ENCODE assay signal across 21 cellular contexts in the genomic region with DNA sequence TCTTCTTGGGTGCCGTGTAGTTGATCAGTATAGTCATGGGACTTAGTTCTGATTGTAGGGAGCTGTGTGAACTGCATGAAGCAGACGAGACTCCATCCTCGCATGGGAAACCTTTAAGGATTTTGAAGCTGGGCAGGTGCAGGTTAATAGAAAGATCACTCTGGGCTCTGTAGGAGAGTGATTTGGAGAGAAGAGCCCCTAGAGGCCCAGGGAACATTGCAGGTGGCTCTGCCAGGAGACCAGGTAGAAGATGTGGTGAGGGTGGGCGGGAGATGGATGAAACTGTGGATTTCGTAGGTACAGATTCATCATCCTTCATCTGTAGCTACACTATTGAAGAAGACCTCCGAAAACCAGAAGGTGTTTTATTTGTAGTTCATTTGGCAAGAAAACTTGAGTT. TPM values are rescaled to one million over a fixed set of nuclear protein-coding genes. Genes with fewer than 3 reads are reported as not detected.
DNase-seq lines count a peak whose midpoint lies in the region; ATAC-seq and TF ChIP-seq lines count a peak whose summit lies in the region.
"Had no signal": no experiment of that assay in that cellular context is flagged by ENCODE, and none has a peak within 500 bp of the region (broad histone marks: within the 10 kb centered on the region; RNA-seq: fewer than 3 reads in every experiment).

No MANE protein-coding gene starts in this region.

- H2AFZ ChIP-seq in GM23338, result no peak overlapping the region

- H3F3A ChIP-seq in GM23338 (replicated peaks; ENCODE audit: low read depth), result no peaks in the 10 kb centered on the region

- no peaks in the 10 kb centered on the region for H3K9me2 ChIP-seq in GM23338 (ENCODE audit: insufficient read depth)

- WGBS in right cardiac atrium, result 94% methylated on average over 6 of the region's 6 CpGs

- H3K27me3 ChIP-seq in GM23338 (ENCODE audit: insufficient read depth), result no peaks in the 10 kb centered on the region
- H3K27me3 ChIP-seq in right cardiac atrium (ENCODE audit: control insufficient read depth, insufficient read depth), result no peaks in the 10 kb centered on the region
- H3K27me3 ChIP-seq: ascending aorta had no signal

- H3K4me2 ChIP-seq in GM23338, result no peak overlapping the region

- H3K36me3 Mint-ChIP-seq in CD14-positive monocyte (peaks cover 3 to 6% of the 10 kb centered on the region in 2 donors), GM23338 (ENCODE audit: low read depth) (no peaks in the 10 kb centered on the region)
- peaks cover 9% of the 10 kb centered on the region for H3K36me3 Mint-ChIP-seq in central memory CD8-positive, alpha-beta T cell (ENCODE audit: insufficient read depth)
- H3K36me3 Mint-ChIP-seq in natural killer cell treated with Interleukin-12 subunit alpha and Interleukin-12 subunit beta and Interleukin-15 and Interleukin-18, amount 100 ng/mL, for 72 hours, result no peaks in the 10 kb centered on the region
- H3K36me3 Mint-ChIP-seq: activated naive CD8-positive, alpha-beta T cell; CD8-positive, alpha-beta T cell had no signal

- H3K4me1 Mint-ChIP-seq in CD14-positive monocyte (peaks cover 86% of the 10 kb centered on the region), GM23338 (peaks cover 38% of the 10 kb centered on the region)
- peaks cover 79% of the 10 kb centered on the region for H3K4me1 Mint-ChIP-seq in central memory CD8-positive, alpha-beta T cell
- H3K4me1 Mint-ChIP-seq in natural killer cell treated with Interleukin-12 subunit alpha and Interleukin-12 subunit beta and Interleukin-15 and Interleukin-18, amount 100 ng/mL, for 72 hours (ENCODE audit: low read depth in 2 of 2), result peaks cover 74 to 88% of the 10 kb centered on the region in 2 donors

- H3K9me3 Mint-ChIP-seq in CD14-positive monocyte (no peaks in the 10 kb centered on the region), GM23338 (no peaks in the 10 kb centered on the region; the same call in 2 of the 3 replicates)
- no peaks in the 10 kb centered on the region for H3K9me3 Mint-ChIP-seq in central memory CD8-positive, alpha-beta T cell
- no peaks in the 10 kb centered on the region for H3K9me3 Mint-ChIP-seq in natural killer cell treated with Interleukin-12 subunit alpha and Interleukin-12 subunit beta and Interleukin-15 and Interleukin-18, amount 100 ng/mL, for 72 hours
- H3K9me3 Mint-ChIP-seq: activated T-helper 17 cell treated with anti-CD3 and anti-CD28 coated beads, Interleukin-2, amount 50 U/mL, for 72 hours; CD8-positive, alpha-beta T cell had no signal

- no peak for TF ChIP-seq CTCF in CD14-positive monocyte (IDR thresholded peaks at IDR 0.05)
- TF ChIP-seq CTCF in GM23338 (conservative IDR thresholded peaks at IDR 0.05; ENCODE audit: low read depth in 2 of 2), result 0 out of 4 replicates have a peak, but pooled peaks of 1 of the 2 experiments have one; percentile 26

- peak overlapping the region; percentile 78 to 91 (median 87) for H3K27ac Mint-ChIP-seq in CD14-positive monocyte
- no peak overlapping the region for H3K27ac Mint-ChIP-seq in GM23338
- peak overlapping the region; percentile 55 for H3K27ac Mint-ChIP-seq in central memory CD8-positive, alpha-beta T cell (ENCODE audit: low read depth)
- peak overlapping the region; percentile 30 to 98 for H3K27ac Mint-ChIP-seq in natural killer cell treated with Interleukin-12 subunit alpha and Interleukin-12 subunit beta and Interleukin-15 and Interleukin-18, amount 100 ng/mL, for 72 hours
- H3K27ac Mint-ChIP-seq: activated naive CD8-positive, alpha-beta T cell; activated T-helper 17 cell treated with anti-CD3 and anti-CD28 coated beads, Interleukin-2, amount 50 U/mL, for 72 hours; CD8-positive, alpha-beta T cell had no signal

- peaks cover 90% of the 10 kb centered on the region for H3K79me2 ChIP-seq in GM23338 (replicated peaks; ENCODE audit: insufficient read depth)

- H3K9me3 ChIP-seq in right cardiac atrium (ENCODE audit: control insufficient read depth, low read length), result no peaks in the 10 kb centered on the region
- H3K9me3 ChIP-seq: ascending aorta had no signal

- no peaks in the 10 kb centered on the region; the same call in 1 of the 2 replicates for H4K20me1 ChIP-seq in GM23338 (replicated peaks; ENCODE audit: insufficient read depth)

- H3K27ac ChIP-seq in GM23338 (ENCODE audit: low read depth) (no peak overlapping the region), right cardiac atrium (ENCODE audit: low read length) (no peak overlapping the region)
- H3K27ac ChIP-seq: ascending aorta had no signal

- intact Hi-C loops in CD14-positive monocyte (cut with micrococcal nuclease) (no loop called here), right cardiac atrium (cut with DNase I) (no loop called here)

- DNase-seq in CD14-positive monocyte (ENCODE audit: low spot score) (no peak), GM23338 (ENCODE audit: low spot score) (peak; percentile 47), NCI-H1105 (lab: John Stamatoyannopoulos, UW) (no peak), right cardiac atrium (no peak), NCI-H1930 (lab: John Stamatoyannopoulos, UW) (no peak)
- no peak for DNase-seq in central memory CD8-positive, alpha-beta T cell (ENCODE audit: low spot score in 2 of 2)
- no peak for DNase-seq in natural killer cell treated with Interleukin-12 subunit alpha and Interleukin-12 subunit beta and Interleukin-15 and Interleukin-18, amount 100 ng/mL, for 72 hours (ENCODE audit: low spot score)
- DNase-seq: activated CD4-positive, alpha-beta T cell treated with anti-CD3 and anti-CD28 coated beads, Interleukin-2, amount 50 U/mL, for 1 hour; CD8-positive, alpha-beta T cell; KG1; NCI-H1436 treated with DMSO at 0.1 percent for 48 hours; NCI-H524; NK-92 treated with Interleukin-12 subunit alpha and Interleukin-12 subunit beta, amount 100 ng/mL, for 24 hours; retina; stimulated activated CD4-positive, alpha-beta T cell treated with anti-CD3 and anti-CD28 coated beads, Interleukin-4, amount 100 ng/mL, for 24 hours; stimulated activated naive CD4-positive, alpha-beta T cell treated with Interleukin-2 at 50 U/mL for 16 hours had no signal

- no peaks in the 10 kb centered on the region; the same call in 1 of the 2 replicates for H3K36me3 ChIP-seq in GM23338 (ENCODE audit: insufficient read depth)
- H3K36me3 ChIP-seq: ascending aorta had no signal

- H3K27me3 Mint-ChIP-seq in CD14-positive monocyte (ENCODE audit: low read depth in 3 of 3), result peaks cover 0 to 2% (median 0%) of the 10 kb centered on the region in 3 donors
- H3K27me3 Mint-ChIP-seq in GM23338 (ENCODE audit: insufficient read depth, low read depth, poor library complexity), result no peaks in the 10 kb centered on the region
- H3K27me3 Mint-ChIP-seq in central memory CD8-positive, alpha-beta T cell, result no peaks in the 10 kb centered on the region
- no peaks in the 10 kb centered on the region for H3K27me3 Mint-ChIP-seq in natural killer cell treated with Interleukin-12 subunit alpha and Interleukin-12 subunit beta and Interleukin-15 and Interleukin-18, amount 100 ng/mL, for 72 hours
- H3K27me3 Mint-ChIP-seq: activated naive CD8-positive, alpha-beta T cell; activated T-helper 17 cell treated with anti-CD3 and anti-CD28 coated beads, Interleukin-2, amount 50 U/mL, for 72 hours had no signal

- H3K4me3 Mint-ChIP-seq in CD14-positive monocyte, result no peak overlapping the region
- no peak overlapping the region for H3K4me3 Mint-ChIP-seq in GM23338
- no peak overlapping the region for H3K4me3 Mint-ChIP-seq in central memory CD8-positive, alpha-beta T cell
- H3K4me3 Mint-ChIP-seq in natural killer cell treated with Interleukin-12 subunit alpha and Interleukin-12 subunit beta and Interleukin-15 and Interleukin-18, amount 100 ng/mL, for 72 hours, result no peak overlapping the region
- H3K4me3 Mint-ChIP-seq: activated naive CD8-positive, alpha-beta T cell; activated T-helper 17 cell treated with anti-CD3 and anti-CD28 coated beads, Interleukin-2, amount 50 U/mL, for 72 hours; CD8-positive, alpha-beta T cell had no signal

- H3K4me3 ChIP-seq in GM23338, result no peak overlapping the region
- no peak overlapping the region for H3K4me3 ChIP-seq in right cardiac atrium (ENCODE audit: low read length)
- H3K4me3 ChIP-seq: ascending aorta had no signal

- ATAC-seq in GM23338, result peak; percentile 72
- ATAC-seq in central memory CD8-positive, alpha-beta T cell (replicated peaks; ENCODE audit: extremely low read depth, poor library complexity, severe bottlenecking), result no peak
- no peak for ATAC-seq in natural killer cell treated with Interleukin-12 subunit alpha and Interleukin-12 subunit beta and Interleukin-15 and Interleukin-18, amount 100 ng/mL, for 72 hours
- no peak for ATAC-seq in GM18511 (IDR thresholded peaks at IDR 0.05; ENCODE audit: unreplicated experiment)
- no peak for ATAC-seq in right cardiac atrium
- ATAC-seq: activated T-helper 17 cell treated with anti-CD3 and anti-CD28 coated beads, Interleukin-2, amount 50 U/mL, for 72 hours; CD8-positive, alpha-beta T cell had no signal

- H3K4me1 ChIP-seq in GM23338 (ENCODE audit: insufficient read depth) (peaks cover 17% of the 10 kb centered on the region), right cardiac atrium (ENCODE audit: control insufficient read depth, insufficient read depth, low read length) (peaks cover 17% of the 10 kb centered on the region)

TF ChIP-seq in GM23338, 12 proteins besides CTCF, POLR2A, EP300 and RAD21 (continues in another document):
- TF ChIP-seq ZNF114 (CRISPR knock-in tag; IDR thresholded peaks at IDR 0.05) (no peak), CREB1 (CRISPR knock-in tag; IDR thresholded peaks at IDR 0.05; ENCODE audit: low read depth) (no peak), JUNB (IDR thresholded peaks at IDR 0.05; ENCODE audit: unreplicated experiment) (no peak)

RNA-seq across cellular contexts. Expression of a gene that starts 53.3 kb away (rescaled TPM):
- polyA plus RNA-seq in CD14-positive monocyte (10 to 100 TPM; 21.8 to 66.1 TPM), GM23338 (2016; fragmentation: Nextera tagmentation; extraction: Ambion mirVana) (34.8 and 53.9 TPM in 2 replicates), right cardiac atrium (11.5 TPM)
- total RNA-seq in GM23338 (2014; rRNA removed; shearing (Covaris generic)), result 86.8 and 121 TPM in 2 replicates
- total RNA-seq in natural killer cell treated with Interleukin-12 subunit alpha and Interleukin-12 subunit beta and Interleukin-15 and Interleukin-18, amount 100 ng/mL, for 72 hours, result 100 to 1,000 TPM; 174 to 219 TPM
- 10 to 100 TPM; 55.5 to 70.5 (median 68.5) TPM for total RNA-seq in right cardiac atrium
- total RNA-seq: G401 had no signal
